8 cellular contexts compared by ENCODE assay signal in the genomic region with DNA sequence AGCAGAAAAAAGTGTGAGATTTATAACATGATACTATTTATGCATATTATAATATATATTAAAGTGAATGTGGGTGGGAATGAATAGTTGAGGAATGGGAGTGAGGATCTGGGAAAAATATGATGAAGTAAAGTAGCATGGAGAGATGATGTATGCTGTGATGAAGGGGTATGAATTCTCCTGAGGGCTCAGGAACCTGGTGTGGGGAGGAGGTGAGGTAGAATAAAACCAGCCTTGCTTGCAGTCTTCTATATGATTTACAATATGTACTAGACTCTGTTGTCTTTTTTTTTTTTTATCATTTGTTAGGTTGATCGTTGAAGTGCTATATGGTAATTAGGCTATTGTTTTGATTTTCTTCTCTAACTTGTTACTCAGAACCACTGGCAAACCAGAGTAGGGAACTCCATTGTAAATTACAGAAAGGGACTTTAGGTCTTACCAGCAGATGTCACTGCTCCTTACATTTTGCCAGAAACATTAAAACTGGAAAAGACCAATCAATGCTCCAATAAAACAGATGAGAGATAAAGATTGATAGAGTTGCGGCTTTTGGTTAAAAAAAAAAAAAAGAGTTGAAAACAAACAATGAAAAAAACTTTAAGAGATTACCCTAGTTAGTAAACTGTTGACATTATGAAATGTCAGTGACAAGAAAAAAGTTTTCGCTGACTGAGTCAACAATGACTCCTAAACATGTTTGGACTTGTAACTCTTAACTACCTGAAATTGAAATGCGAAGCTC. TPM values are rescaled to one million over a fixed set of nuclear protein-coding genes. Genes with fewer than 3 reads are reported as not detected.
DNase-seq lines count a peak whose midpoint lies in the region; ATAC-seq and TF ChIP-seq lines count a peak whose summit lies in the region.

No MANE protein-coding gene starts in this region.

- H3K4me1 ChIP-seq in breast epithelium (no peaks in the 10 kb centered on the region), left lung (no peaks in the 10 kb centered on the region)

- H3K36me3 ChIP-seq in breast epithelium = no peaks in the 10 kb centered on the region
- no peaks in the 10 kb centered on the region for H3K36me3 ChIP-seq in left lung

- DNase-seq in NCI-H2107 treated with DMSO at 0.1 percent for 48 hours (lab: John Stamatoyannopoulos, UW; ENCODE audit: unreplicated experiment) = peak; percentile 45
- no peak for DNase-seq in NCI-H2107 (lab: John Stamatoyannopoulos, UW)
- peak; percentile 38 for DNase-seq in NCI-H1092 treated with DMSO at 0.1 percent for 48 hours (lab: John Stamatoyannopoulos, UW)
- DNase-seq in breast epithelium (ENCODE audit: low spot score in 2 of 2) = no peak
- DNase-seq in left lung = no peak

- TF ChIP-seq CTCF in breast epithelium (IDR thresholded peaks at IDR 0.05) = peak; percentile 32 to 57 (median 39)
- peak in 1 of 2 donors; percentile 49 for TF ChIP-seq CTCF in left lung (IDR thresholded peaks at IDR 0.05)

- intact Hi-C loops in breast epithelium (cut with DNase I; ENCODE audit: low total_unique reads) = no loop called here
- intact Hi-C loops in left lung (cut with DNase I) = loop anchor here in 1 of 2 donors (10.0 kb wide), 1 partner anchor 175 kb away; no protein-coding TSS in a partner anchor

- ATAC-seq in left lung (peak; percentile 85), HG03039 (IDR thresholded peaks at IDR 0.05; ENCODE audit: unreplicated experiment) (no peak), HG03045 (IDR thresholded peaks at IDR 0.05; ENCODE audit: unreplicated experiment) (no peak), GM21367 (IDR thresholded peaks at IDR 0.05; ENCODE audit: unreplicated experiment) (no peak)

- H3K27me3 ChIP-seq in breast epithelium = no peaks in the 10 kb centered on the region
- H3K27me3 ChIP-seq in left lung = no peaks in the 10 kb centered on the region

- H3K27ac ChIP-seq in breast epithelium = no peak overlapping the region
- H3K27ac ChIP-seq in left lung = no peak overlapping the region

- H3K4me3 ChIP-seq in breast epithelium (no peak overlapping the region), left lung (no peak overlapping the region)

- TF ChIP-seq POLR2A in breast epithelium (IDR thresholded peaks at IDR 0.05) = no peak

- H3K9me3 ChIP-seq in breast epithelium = no peaks in the 10 kb centered on the region
- no peaks in the 10 kb centered on the region for H3K9me3 ChIP-seq in left lung

RNA-seq across cellular contexts. Expression of a gene that starts 39.9 kb away (rescaled TPM):
- total RNA-seq in breast epithelium = 10 to 100 TPM; 10.4 to 23.7 (median 22.0) TPM
- 1 to 10 TPM; 5.4 to 7.4 TPM for total RNA-seq in left lung

Comparison
In these comparisons a context has a peak if more than half of its experiments do, and no peak if none do; other contexts are left out.
1. DNase-seq: peak in NCI-H2107 treated with DMSO at 0.1 percent for 48 hours (single experiment) and NCI-H1092 treated with DMSO at 0.1 percent for 48 hours (single experiment); none in NCI-H2107 (single experiment), breast epithelium (0 of 2) and left lung (0 of 2).